In genomic region chr17:44914148-44914547, GRCh38 we compare ENCODE assay signal across 19 cellular contexts. TPM values are rescaled to one million over a fixed set of nuclear protein-coding genes. Genes with fewer than 3 reads are reported as not detected.
DNase-seq lines count a peak whose midpoint lies in the region; ATAC-seq and TF ChIP-seq lines count a peak whose summit lies in the region.
"Had no signal": no experiment of that assay in that cellular context is flagged by ENCODE, and none has a peak within 500 bp of the region (broad histone marks: within the 10 kb centered on the region; RNA-seq: fewer than 3 reads in every experiment).

No MANE protein-coding gene starts in this region.

- H3K27me3 Mint-ChIP-seq in endothelial cell (ENCODE audit: unreplicated experiment), result peaks cover 10% of the 10 kb centered on the region

- ATAC-seq in upper lobe of right lung, result no peak
- ATAC-seq: GM23338; left cardiac atrium; natural killer cell treated with Interleukin-12 subunit alpha and Interleukin-12 subunit beta and Interleukin-15 and Interleukin-18, amount 100 ng/mL, for 72 hours had no signal

- H3K27ac ChIP-seq in upper lobe of right lung (no peak overlapping the region), SJCRH30 (no peak overlapping the region)
- H3K27ac ChIP-seq: KMS-11, parathyroid adenoma had no signal

- peaks cover 6% of the 10 kb centered on the region for H3K4me1 ChIP-seq in upper lobe of right lung
- peaks cover 16% of the 10 kb centered on the region for H3K4me1 ChIP-seq in SJCRH30
- H3K4me1 ChIP-seq: parathyroid adenoma had no signal

- peaks cover 16% of the 10 kb centered on the region for H3K27me3 ChIP-seq in upper lobe of right lung
- H3K27me3 ChIP-seq in SJCRH30, result no peaks in the 10 kb centered on the region

- H3K9me3 ChIP-seq in upper lobe of right lung (no peaks in the 10 kb centered on the region), SJCRH30 (replicated peaks) (no peaks in the 10 kb centered on the region)

- peaks cover 14% of the 10 kb centered on the region for H3K4me1 Mint-ChIP-seq in endothelial cell (ENCODE audit: unreplicated experiment)

- H3K36me3 Mint-ChIP-seq in endothelial cell (ENCODE audit: low read depth, unreplicated experiment), result peaks cover 4% of the 10 kb centered on the region
- H3K36me3 Mint-ChIP-seq: activated naive CD8-positive, alpha-beta T cell; mesothelial cell of epicardium; natural killer cell treated with Interleukin-12 subunit alpha and Interleukin-12 subunit beta and Interleukin-15 and Interleukin-18, amount 100 ng/mL, for 72 hours; stimulated activated naive B cell treated with anti-CD40 and anti-IgM and Interleukin-4, amounts not matched to agents 10 μg/mL and 1 μg/mL and 100 μg/mL, for 72 hours had no signal

- no peak overlapping the region for H3K27ac Mint-ChIP-seq in endothelial cell (ENCODE audit: unreplicated experiment)
- H3K27ac Mint-ChIP-seq: activated naive CD8-positive, alpha-beta T cell; GM23338; mesothelial cell of epicardium; natural killer cell treated with Interleukin-12 subunit alpha and Interleukin-12 subunit beta and Interleukin-15 and Interleukin-18, amount 100 ng/mL, for 72 hours had no signal

- no peak overlapping the region for H3K4me3 ChIP-seq in upper lobe of right lung
- H3K4me3 ChIP-seq in SJCRH30, result no peak overlapping the region
- H3K4me3 ChIP-seq: GM23338 had no signal

- intact Hi-C loops in upper lobe of right lung (cut with DNase I), result loop anchor here (10.0 kb wide), 1 partner anchor 201 kb away; no protein-coding TSS in a partner anchor

- H3K4me3 Mint-ChIP-seq in endothelial cell (ENCODE audit: unreplicated experiment), result peak overlapping the region; percentile 19
- H3K4me3 Mint-ChIP-seq: activated naive CD8-positive, alpha-beta T cell; GM23338; mesothelial cell of epicardium; natural killer cell treated with Interleukin-12 subunit alpha and Interleukin-12 subunit beta and Interleukin-15 and Interleukin-18, amount 100 ng/mL, for 72 hours; stimulated activated naive B cell treated with anti-CD40 and anti-IgM and Interleukin-4, amounts not matched to agents 10 μg/mL and 1 μg/mL and 100 μg/mL, for 72 hours had no signal

- peak; percentile 54 for DNase-seq in activated effector memory CD4-positive, alpha-beta T cell treated with anti-CD3 and anti-CD28 coated beads, Interleukin-2, amount 50 U/mL, for 16 hours
- no peak for DNase-seq in activated effector memory CD4-positive, alpha-beta T cell treated with Interleukin-2 at 50 U/mL for 16 hours
- DNase-seq in NCI-H526 treated with DMSO at 0.1 percent for 48 hours (lab: John Stamatoyannopoulos, UW) (peak; percentile 26), endothelial cell (ENCODE audit: low spot score) (no peak), NK-92 (lab: John Stamatoyannopoulos, UW; ENCODE audit: unreplicated experiment) (no peak), upper lobe of right lung (no peak), SJCRH30 (no peak)
- no peak for DNase-seq in activated naive CD4-positive, alpha-beta T cell (lab: John Stamatoyannopoulos, UW)
- DNase-seq: activated CD4-positive, CD25-positive, alpha-beta regulatory T cell treated with anti-CD3 and anti-CD28 coated beads, Interleukin-2, amount 50 U/mL, for 72 hours; activated T-cell treated with anti-CD3 and anti-CD28 coated beads, Interleukin-2, amount 50 U/mL, for 48 hours; left cardiac atrium; stimulated activated naive B cell treated with anti-CD40 and anti-IgM and Interleukin-4, amounts not matched to agents 10 μg/mL and 1 μg/mL and 100 μg/mL, for 72 hours; SW 1271 had no signal

- no peaks in the 10 kb centered on the region for H3K36me3 ChIP-seq in upper lobe of right lung
- no peaks in the 10 kb centered on the region for H3K36me3 ChIP-seq in SJCRH30

- H3K9me3 Mint-ChIP-seq in endothelial cell (ENCODE audit: unreplicated experiment), result no peaks in the 10 kb centered on the region
- H3K9me3 Mint-ChIP-seq: GM23338; mesothelial cell of epicardium; natural killer cell treated with Interleukin-12 subunit alpha and Interleukin-12 subunit beta and Interleukin-15 and Interleukin-18, amount 100 ng/mL, for 72 hours; stimulated activated naive B cell treated with anti-CD40 and anti-IgM and Interleukin-4, amounts not matched to agents 10 μg/mL and 1 μg/mL and 100 μg/mL, for 72 hours had no signal

- no peak for TF ChIP-seq CTCF in endothelial cell (IDR thresholded peaks at IDR 0.05; ENCODE audit: unreplicated experiment)
- no peak for TF ChIP-seq CTCF in upper lobe of right lung (IDR thresholded peaks at IDR 0.05)

RNA-seq across cellular contexts. Expression of gene GFAP, which starts 1.2 kb away (rescaled TPM):
- total RNA-seq in endothelial cell (ENCODE audit: unreplicated experiment) (not detected), upper lobe of right lung (not detected)
- total RNA-seq in SJCRH30 (2014; rRNA removed; shearing (Covaris generic)), result 0.14 TPM in 1 of 2 replicates, not detected in the other
- total RNA-seq: mesothelial cell of epicardium; natural killer cell treated with Interleukin-12 subunit alpha and Interleukin-12 subunit beta and Interleukin-15 and Interleukin-18, amount 100 ng/mL, for 72 hours had no signal

RNA-seq across cellular contexts. Expression of gene EFTUD2, which starts 14.9 kb away (rescaled TPM):
- total RNA-seq in endothelial cell (ENCODE audit: unreplicated experiment) (154 TPM), upper lobe of right lung (74.4 TPM)
- total RNA-seq in SJCRH30 (2014; rRNA removed; shearing (Covaris generic)), result 153 and 172 TPM in 2 replicates

RNA-seq across cellular contexts. Expression of gene KIF18B, which starts 33.4 kb away (rescaled TPM):
- total RNA-seq in endothelial cell (ENCODE audit: unreplicated experiment) (7.1 TPM), upper lobe of right lung (0.32 TPM)
- total RNA-seq in SJCRH30 (2014; rRNA removed; shearing (Covaris generic)), result 31.0 and 36.3 TPM in 2 replicates

RNA-seq across cellular contexts. Expression of gene C1QL1, which starts 54.0 kb away (rescaled TPM):
- total RNA-seq in endothelial cell (ENCODE audit: unreplicated experiment), result not detected
- total RNA-seq in upper lobe of right lung, result 0.52 TPM
- total RNA-seq in SJCRH30 (2014; rRNA removed; shearing (Covaris generic)), result 0.08 and 0.10 TPM in 2 replicates
- total RNA-seq: natural killer cell treated with Interleukin-12 subunit alpha and Interleukin-12 subunit beta and Interleukin-15 and Interleukin-18, amount 100 ng/mL, for 72 hours had no signal

Comparison
In these comparisons a context has a peak if more than half of its experiments do, and no peak if none do; other contexts are left out.
1. DNase-seq: peak in activated effector memory CD4-positive, alpha-beta T cell treated with anti-CD3 and anti-CD28 coated beads, Interleukin-2, amount 50 U/mL, for 16 hours (single experiment) and NCI-H526 treated with DMSO at 0.1 percent for 48 hours (single experiment); none in activated effector memory CD4-positive, alpha-beta T cell treated with Interleukin-2 at 50 U/mL for 16 hours (single experiment), endothelial cell (single experiment), NK-92 (single experiment), activated naive CD4-positive, alpha-beta T cell (0 of 4), upper lobe of right lung (single experiment) and SJCRH30 (0 of 2).